8 cellular contexts compared by ENCODE assay signal in genomic region chr12:56157201-56158028, GRCh38. TPM values are rescaled to one million over a fixed set of nuclear protein-coding genes. Genes with fewer than 3 reads are reported as not detected.
DNase-seq lines count a peak whose midpoint lies in the region; ATAC-seq and TF ChIP-seq lines count a peak whose summit lies in the region.

No MANE protein-coding gene starts in this region.

- H3K27ac ChIP-seq in RWPE2 (ENCODE audit: poor library complexity, severe bottlenecking) (peak overlapping the region; percentile 87), suprapubic skin (peak overlapping the region; percentile 98)

- peak; percentile 84 for DNase-seq in Daoy (ENCODE audit: low read depth)
- DNase-seq in GOT3 (lab: John Stamatoyannopoulos, UW), result peak; percentile 38
- peak; percentile 88 for DNase-seq in LoVo (ENCODE audit: low spot score)
- no peak for DNase-seq in RWPE2 (ENCODE audit: low spot score)
- DNase-seq in activated effector memory CD4-positive, alpha-beta T cell treated with anti-CD3 and anti-CD28 coated beads, Interleukin-2, amount 50 U/mL, for 16 hours, result peak; percentile 84
- peak; percentile 89 for DNase-seq in fibroblast of villous mesenchyme (ENCODE audit: low read depth)
- DNase-seq in neural crest cell (ENCODE audit: low read depth, low spot score), result peak; percentile 61
- peak; percentile 91 to 92 for DNase-seq in suprapubic skin (ENCODE audit: low spot score in 2 of 2)

- peaks cover 29% of the 10 kb centered on the region for H3K36me3 Mint-ChIP-seq in neural crest cell (ENCODE audit: low read depth)

- H3K4me1 ChIP-seq in RWPE2 (ENCODE audit: insufficient read depth, poor library complexity, severe bottlenecking) (peaks cover 4% of the 10 kb centered on the region), suprapubic skin (peaks cover 58% of the 10 kb centered on the region)

- H3K27me3 ChIP-seq in RWPE2 (ENCODE audit: insufficient read depth, poor library complexity, severe bottlenecking) (no peaks in the 10 kb centered on the region), suprapubic skin (no peaks in the 10 kb centered on the region)

- no peaks in the 10 kb centered on the region for H3K9me3 Mint-ChIP-seq in neural crest cell

- peak overlapping the region; percentile 83 for H3K4me3 ChIP-seq in RWPE2 (ENCODE audit: severe bottlenecking)
- peak overlapping the region; percentile 100 for H3K4me3 ChIP-seq in fibroblast of villous mesenchyme (ENCODE audit: low read depth, low read length)
- H3K4me3 ChIP-seq in suprapubic skin, result peak overlapping the region; percentile 91

- H3K36me3 ChIP-seq in RWPE2 (ENCODE audit: low read depth) (peaks cover 39% of the 10 kb centered on the region), suprapubic skin (peaks cover 29% of the 10 kb centered on the region)

- no peak for TF ChIP-seq POLR2A in suprapubic skin (IDR thresholded peaks at IDR 0.05)

- H3K27ac Mint-ChIP-seq in neural crest cell (ENCODE audit: unreplicated experiment), result peak overlapping the region; percentile 99

- TF ChIP-seq CTCF in RWPE2 (IDR thresholded peaks at IDR 0.05; ENCODE audit: poor library complexity, severe bottlenecking) (peak; percentile 55), fibroblast of villous mesenchyme (IDR thresholded peaks at IDR 0.05; ENCODE audit: insufficient read depth, low read depth, low read length) (peak; percentile 74), neural crest cell (conservative IDR thresholded peaks at IDR 0.05) (peak; percentile 71), suprapubic skin (IDR thresholded peaks at IDR 0.05) (peak; percentile 59 to 64)

- no peak for TF ChIP-seq EP300 in suprapubic skin (IDR thresholded peaks at IDR 0.05)

- peaks cover 8% of the 10 kb centered on the region for H3K27me3 Mint-ChIP-seq in neural crest cell (ENCODE audit: low read depth)

- H3K4me1 Mint-ChIP-seq in neural crest cell, result peaks cover 80% of the 10 kb centered on the region

- 2% methylated on average over 45 of the region's 45 CpGs for WGBS in suprapubic skin

- peak overlapping the region; percentile 95 for H3K4me3 Mint-ChIP-seq in neural crest cell

- peak; percentile 43 for ATAC-seq in RWPE2 (ENCODE audit: low read depth)

- H3K9me3 ChIP-seq in RWPE2 (ENCODE audit: severe bottlenecking) (no peaks in the 10 kb centered on the region), suprapubic skin (no peaks in the 10 kb centered on the region)

RNA-seq across cellular contexts. Expression of gene MYL6, which starts 0.7 kb away (rescaled TPM):
- 2,203 and 2,674 TPM in 2 replicates for total RNA-seq in Daoy (2014; rRNA removed; shearing (Covaris generic))
- 2,015 and 2,412 TPM in 2 replicates for total RNA-seq in fibroblast of villous mesenchyme
- 924 TPM in 2 replicates for total RNA-seq in neural crest cell
- total RNA-seq in suprapubic skin, result 1,000 to 10,000 TPM in 1 of 4 donors, 100 to 1,000 TPM in 3; 773 to 1,142 (median 915) TPM

RNA-seq across cellular contexts. Expression of gene MYL6B, which starts 5.0 kb away (rescaled TPM):
- total RNA-seq in Daoy (2014; rRNA removed; shearing (Covaris generic)), result 148 and 156 TPM in 2 replicates
- total RNA-seq in fibroblast of villous mesenchyme (68.2 and 70.9 TPM in 2 replicates), neural crest cell (178 and 189 TPM in 2 replicates), suprapubic skin (10 to 100 TPM; 28.3 to 37.4 (median 28.5) TPM)

RNA-seq across cellular contexts. Expression of gene ESYT1, which starts 29.3 kb away (rescaled TPM):
- 54.3 and 69.6 TPM in 2 replicates for total RNA-seq in Daoy (2014; rRNA removed; shearing (Covaris generic))
- 300 and 327 TPM in 2 replicates for total RNA-seq in fibroblast of villous mesenchyme
- 118 and 121 TPM in 2 replicates for total RNA-seq in neural crest cell
- 100 to 1,000 TPM in 2 of 4 donors, 10 to 100 TPM in 2; 73.1 to 128 (median 103) TPM for total RNA-seq in suprapubic skin

RNA-seq across cellular contexts. Expression of gene SMARCC2, which starts 31.9 kb away (rescaled TPM):
- 25.6 and 26.1 TPM in 2 replicates for total RNA-seq in Daoy (2014; rRNA removed; shearing (Covaris generic))
- total RNA-seq in fibroblast of villous mesenchyme (44.8 and 67.8 TPM in 2 replicates), neural crest cell (164 and 172 TPM in 2 replicates), suprapubic skin (100 to 1,000 TPM in 2 of 4 donors, 10 to 100 TPM in 2; 53.6 to 137 (median 85.9) TPM)

RNA-seq across cellular contexts. Expression of gene ZC3H10, which starts 39.3 kb away (rescaled TPM):
- 2.5 and 3.5 TPM in 2 replicates for total RNA-seq in Daoy (2014; rRNA removed; shearing (Covaris generic))
- total RNA-seq in fibroblast of villous mesenchyme, result 3.9 and 4.3 TPM in 2 replicates
- total RNA-seq in neural crest cell, result 19.1 and 19.3 TPM in 2 replicates
- total RNA-seq in suprapubic skin, result 1 to 10 TPM; 2.1 to 5.6 (median 3.4) TPM
